In genomic region chr1:226119169-226119568, GRCh38 we compare ENCODE assay signal across 1 cellular context.
TF ChIP-seq lines count a peak whose summit lies in the region.

No MANE protein-coding gene starts in this region.

TF ChIP-seq in H1, 55 proteins besides CTCF, POLR2A, EP300 and RAD21:
- TF ChIP-seq CBX8 (IDR thresholded peaks at IDR 0.05; ENCODE audit: borderline replicate concordance, low read depth, low read length) (no peak), RNF2 (IDR thresholded peaks at IDR 0.05; ENCODE audit: borderline replicate concordance, low read depth, low read length, missing control alignments, poor library complexity, severe bottlenecking) (no peak), RFX5 (IDR thresholded peaks at IDR 0.05; ENCODE audit: borderline replicate concordance, low read depth, low read length) (no peak), E2F6 (IDR thresholded peaks at IDR 0.05) (no peak), SP1 (IDR thresholded peaks at IDR 0.05; ENCODE audit: low read depth, low read length) (no peak), CREB1 (IDR thresholded peaks at IDR 0.05) (no peak), HDAC6 (IDR thresholded peaks at IDR 0.05; ENCODE audit: low read depth, low read length) (no peak), KDM5A (IDR thresholded peaks at IDR 0.05; ENCODE audit: low read length) (no peak), JUND (IDR thresholded peaks at IDR 0.05; ENCODE audit: low read length) (no peak), TAF7 (optimal IDR thresholded peaks at IDR 0.05; ENCODE audit: borderline replicate concordance, low read depth, low read length) (no peak), RXRA (IDR thresholded peaks at IDR 0.05; ENCODE audit: insufficient read depth, low read depth, low read length) (no peak), EZH2 (IDR thresholded peaks at IDR 0.05; ENCODE audit: low read depth, low read length, severe bottlenecking) (no peak), SP2 (IDR thresholded peaks at IDR 0.05; ENCODE audit: low read length) (no peak), PHF8 (conservative IDR thresholded peaks at IDR 0.05; ENCODE audit: low read depth, low read length) (no peak), SAP30 (IDR thresholded peaks at IDR 0.05; ENCODE audit: insufficient read depth, insufficient replicate concordance, low read length) (no peak), KDM1A (IDR thresholded peaks at IDR 0.05; ENCODE audit: borderline replicate concordance, low read length) (no peak)
